Comparison of ENCODE assay signal across 26 cellular contexts in genomic region chr20:46183768-46184167, GRCh38.
"Had no signal": no experiment of that assay in that cellular context is flagged by ENCODE, and none has a peak within 500 bp of the region (broad histone marks: within the 10 kb centered on the region; RNA-seq: fewer than 3 reads in every experiment).

No MANE protein-coding gene starts in this region.

- H3K79me2 ChIP-seq: parathyroid adenoma had no signal

- H3K36me3 ChIP-seq: neutrophil, ovary, right lobe of liver, sigmoid colon, stomach, thoracic aorta, thyroid gland, transverse colon, vagina had no signal

- H3K27ac ChIP-seq: neutrophil, ovary, parathyroid adenoma, psoas muscle, right lobe of liver, sigmoid colon, stomach, thoracic aorta, thyroid gland, transverse colon, vagina had no signal

- H3K4me1 ChIP-seq: parathyroid adenoma, psoas muscle, right lobe of liver, sigmoid colon, stomach, thyroid gland, transverse colon, vagina had no signal

- H3K4me3 ChIP-seq: ovary, psoas muscle, right lobe of liver, sigmoid colon, stomach, thoracic aorta, thyroid gland, transverse colon, vagina had no signal

- H2AFZ ChIP-seq: parathyroid adenoma had no signal

- DNase-seq: naive B cell; naive thymus-derived CD8-positive, alpha-beta T cell; nephron progenitor cell; nucleus accumbens; ovary; psoas muscle; right cardiac atrium; right lobe of liver; sigmoid colon; small intestine; stimulated activated CD4-positive, alpha-beta T cell treated with anti-CD3 and anti-CD28 coated beads, Interleukin-15, amount 100 ng/mL, for 24 hours; stimulated activated CD4-positive, alpha-beta T cell treated with anti-CD3 and anti-CD28 coated beads, Interleukin-2, amount 100 ng/mL, for 24 hours; stimulated activated CD4-positive, alpha-beta T cell treated with anti-CD3 and anti-CD28 coated beads, Interleukin-2, amount 100 ng/mL, for 48 hours; stimulated activated CD4-positive, alpha-beta T cell treated with anti-CD3 and anti-CD28 coated beads, Interleukin-4, amount 100 ng/mL, for 24 hours; stimulated activated naive B cell treated with anti-CD40 and anti-IgM and Interleukin-4, amounts not matched to agents 10 μg/mL and 1 μg/mL and 100 μg/mL, for 72 hours; stimulated activated naive CD4-positive, alpha-beta T cell treated with Interleukin-2 at 50 U/mL for 16 hours; stomach; thyroid gland; transverse colon had no signal

- FAIRE-seq: small intestine, urothelium cell line had no signal

- H3K27me3 ChIP-seq: ovary, right lobe of liver, thyroid gland, vagina had no signal

- H3K9ac ChIP-seq: parathyroid adenoma had no signal

- H3K9me3 ChIP-seq: neutrophil, ovary, psoas muscle, right lobe of liver, sigmoid colon, stomach, thoracic aorta, thyroid gland, transverse colon, vagina had no signal

- ATAC-seq: naive thymus-derived CD8-positive, alpha-beta T cell; natural killer cell treated with Interleukin-12 subunit alpha and Interleukin-12 subunit beta and Interleukin-15 and Interleukin-18, amount 100 ng/mL, for 72 hours; psoas muscle; right cardiac atrium; right lobe of liver; stimulated activated effector memory CD8-positive, alpha-beta T cell treated with anti-CD3 and anti-CD28 coated beads, Interleukin-12 subunit alpha, Interleukin-12 subunit beta, amount 100 ng/mL, for 72 hours; stimulated activated naive B cell treated with anti-CD40 and anti-IgM and Interleukin-4, amounts not matched to agents 10 μg/mL and 1 μg/mL and 100 μg/mL, for 72 hours had no signal
